ENCODE assay signal across 1 cellular context in the genomic region with DNA sequence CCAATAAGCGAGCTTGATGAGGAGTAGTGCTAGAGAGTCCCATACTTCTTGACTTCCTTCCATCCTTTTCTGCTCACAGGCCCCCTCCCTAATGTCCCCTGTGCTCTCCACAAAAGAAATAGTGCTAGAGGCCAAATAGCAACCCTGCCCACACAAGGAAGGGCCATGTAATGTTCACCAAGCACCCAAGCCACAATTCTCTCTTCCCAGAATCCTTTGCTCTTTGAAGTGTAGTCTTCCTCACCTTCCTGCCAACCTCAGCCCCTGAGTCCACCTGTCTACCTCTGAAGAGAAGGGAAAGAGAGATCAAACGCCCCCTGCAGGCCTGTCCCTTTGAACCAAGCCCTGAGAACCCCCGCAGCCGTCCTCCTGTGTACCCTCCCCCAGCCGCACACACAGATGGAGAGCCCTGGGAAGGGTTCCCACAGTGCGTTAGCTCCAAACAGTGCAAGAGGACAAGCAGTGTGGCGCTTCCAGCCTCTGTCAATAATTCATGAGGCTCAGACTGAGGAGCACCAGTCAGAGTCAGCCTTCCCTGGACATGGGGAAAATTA.
TF ChIP-seq lines count a peak whose summit lies in the region.

No MANE protein-coding gene starts in this region.

TF ChIP-seq in H1, 55 proteins besides CTCF, POLR2A, EP300 and RAD21:
- TF ChIP-seq NRF1 (IDR thresholded peaks at IDR 0.05; ENCODE audit: low read depth, low read length) (no peak), TAF1 (IDR thresholded peaks at IDR 0.05; ENCODE audit: low read depth, low read length) (no peak), GABPA (IDR thresholded peaks at IDR 0.05; ENCODE audit: borderline replicate concordance, insufficient read depth, low read length) (no peak), EGR1 (IDR thresholded peaks at IDR 0.05; ENCODE audit: borderline replicate concordance, low read depth, low read length) (no peak), TAF7 (optimal IDR thresholded peaks at IDR 0.05; ENCODE audit: borderline replicate concordance, low read depth, low read length) (no peak), SUZ12 (IDR thresholded peaks at IDR 0.05; ENCODE audit: low read length) (no peak), POLR2AphosphoS5 (IDR thresholded peaks at IDR 0.05; ENCODE audit: low read depth, low read length) (no peak), FOSL1 (IDR thresholded peaks at IDR 0.05; ENCODE audit: insufficient read depth, low read depth, low read length) (no peak), RFX5 (IDR thresholded peaks at IDR 0.05; ENCODE audit: borderline replicate concordance, low read depth, low read length) (no peak), CEBPB (IDR thresholded peaks at IDR 0.05; ENCODE audit: low read depth, low read length) (no peak), PHF8 (conservative IDR thresholded peaks at IDR 0.05; ENCODE audit: low read depth, low read length) (no peak), SP1 (IDR thresholded peaks at IDR 0.05; ENCODE audit: low read depth, low read length) (no peak), BCL11A (IDR thresholded peaks at IDR 0.05; ENCODE audit: low read depth in 2 of 2, low read length in 2 of 2) (no peak), SRF (IDR thresholded peaks at IDR 0.05; ENCODE audit: low read depth, low read length) (no peak), HDAC2 (IDR thresholded peaks at IDR 0.05; ENCODE audit: borderline replicate concordance in 1 of 2, low read depth in 2 of 2, low read length in 2 of 2) (no peak)
- TF ChIP-seq, protein P1, sequence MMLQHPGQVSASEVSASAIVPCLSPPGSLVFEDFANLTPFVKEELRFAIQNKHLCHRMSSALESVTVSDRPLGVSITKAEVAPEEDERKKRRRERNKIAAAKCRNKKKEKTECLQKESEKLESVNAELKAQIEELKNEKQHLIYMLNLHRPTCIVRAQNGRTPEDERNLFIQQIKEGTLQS (IDR thresholded peaks at IDR 0.05; ENCODE audit: insufficient read depth, low read depth, low read length): no peak
- TF ChIP-seq, protein P2, sequence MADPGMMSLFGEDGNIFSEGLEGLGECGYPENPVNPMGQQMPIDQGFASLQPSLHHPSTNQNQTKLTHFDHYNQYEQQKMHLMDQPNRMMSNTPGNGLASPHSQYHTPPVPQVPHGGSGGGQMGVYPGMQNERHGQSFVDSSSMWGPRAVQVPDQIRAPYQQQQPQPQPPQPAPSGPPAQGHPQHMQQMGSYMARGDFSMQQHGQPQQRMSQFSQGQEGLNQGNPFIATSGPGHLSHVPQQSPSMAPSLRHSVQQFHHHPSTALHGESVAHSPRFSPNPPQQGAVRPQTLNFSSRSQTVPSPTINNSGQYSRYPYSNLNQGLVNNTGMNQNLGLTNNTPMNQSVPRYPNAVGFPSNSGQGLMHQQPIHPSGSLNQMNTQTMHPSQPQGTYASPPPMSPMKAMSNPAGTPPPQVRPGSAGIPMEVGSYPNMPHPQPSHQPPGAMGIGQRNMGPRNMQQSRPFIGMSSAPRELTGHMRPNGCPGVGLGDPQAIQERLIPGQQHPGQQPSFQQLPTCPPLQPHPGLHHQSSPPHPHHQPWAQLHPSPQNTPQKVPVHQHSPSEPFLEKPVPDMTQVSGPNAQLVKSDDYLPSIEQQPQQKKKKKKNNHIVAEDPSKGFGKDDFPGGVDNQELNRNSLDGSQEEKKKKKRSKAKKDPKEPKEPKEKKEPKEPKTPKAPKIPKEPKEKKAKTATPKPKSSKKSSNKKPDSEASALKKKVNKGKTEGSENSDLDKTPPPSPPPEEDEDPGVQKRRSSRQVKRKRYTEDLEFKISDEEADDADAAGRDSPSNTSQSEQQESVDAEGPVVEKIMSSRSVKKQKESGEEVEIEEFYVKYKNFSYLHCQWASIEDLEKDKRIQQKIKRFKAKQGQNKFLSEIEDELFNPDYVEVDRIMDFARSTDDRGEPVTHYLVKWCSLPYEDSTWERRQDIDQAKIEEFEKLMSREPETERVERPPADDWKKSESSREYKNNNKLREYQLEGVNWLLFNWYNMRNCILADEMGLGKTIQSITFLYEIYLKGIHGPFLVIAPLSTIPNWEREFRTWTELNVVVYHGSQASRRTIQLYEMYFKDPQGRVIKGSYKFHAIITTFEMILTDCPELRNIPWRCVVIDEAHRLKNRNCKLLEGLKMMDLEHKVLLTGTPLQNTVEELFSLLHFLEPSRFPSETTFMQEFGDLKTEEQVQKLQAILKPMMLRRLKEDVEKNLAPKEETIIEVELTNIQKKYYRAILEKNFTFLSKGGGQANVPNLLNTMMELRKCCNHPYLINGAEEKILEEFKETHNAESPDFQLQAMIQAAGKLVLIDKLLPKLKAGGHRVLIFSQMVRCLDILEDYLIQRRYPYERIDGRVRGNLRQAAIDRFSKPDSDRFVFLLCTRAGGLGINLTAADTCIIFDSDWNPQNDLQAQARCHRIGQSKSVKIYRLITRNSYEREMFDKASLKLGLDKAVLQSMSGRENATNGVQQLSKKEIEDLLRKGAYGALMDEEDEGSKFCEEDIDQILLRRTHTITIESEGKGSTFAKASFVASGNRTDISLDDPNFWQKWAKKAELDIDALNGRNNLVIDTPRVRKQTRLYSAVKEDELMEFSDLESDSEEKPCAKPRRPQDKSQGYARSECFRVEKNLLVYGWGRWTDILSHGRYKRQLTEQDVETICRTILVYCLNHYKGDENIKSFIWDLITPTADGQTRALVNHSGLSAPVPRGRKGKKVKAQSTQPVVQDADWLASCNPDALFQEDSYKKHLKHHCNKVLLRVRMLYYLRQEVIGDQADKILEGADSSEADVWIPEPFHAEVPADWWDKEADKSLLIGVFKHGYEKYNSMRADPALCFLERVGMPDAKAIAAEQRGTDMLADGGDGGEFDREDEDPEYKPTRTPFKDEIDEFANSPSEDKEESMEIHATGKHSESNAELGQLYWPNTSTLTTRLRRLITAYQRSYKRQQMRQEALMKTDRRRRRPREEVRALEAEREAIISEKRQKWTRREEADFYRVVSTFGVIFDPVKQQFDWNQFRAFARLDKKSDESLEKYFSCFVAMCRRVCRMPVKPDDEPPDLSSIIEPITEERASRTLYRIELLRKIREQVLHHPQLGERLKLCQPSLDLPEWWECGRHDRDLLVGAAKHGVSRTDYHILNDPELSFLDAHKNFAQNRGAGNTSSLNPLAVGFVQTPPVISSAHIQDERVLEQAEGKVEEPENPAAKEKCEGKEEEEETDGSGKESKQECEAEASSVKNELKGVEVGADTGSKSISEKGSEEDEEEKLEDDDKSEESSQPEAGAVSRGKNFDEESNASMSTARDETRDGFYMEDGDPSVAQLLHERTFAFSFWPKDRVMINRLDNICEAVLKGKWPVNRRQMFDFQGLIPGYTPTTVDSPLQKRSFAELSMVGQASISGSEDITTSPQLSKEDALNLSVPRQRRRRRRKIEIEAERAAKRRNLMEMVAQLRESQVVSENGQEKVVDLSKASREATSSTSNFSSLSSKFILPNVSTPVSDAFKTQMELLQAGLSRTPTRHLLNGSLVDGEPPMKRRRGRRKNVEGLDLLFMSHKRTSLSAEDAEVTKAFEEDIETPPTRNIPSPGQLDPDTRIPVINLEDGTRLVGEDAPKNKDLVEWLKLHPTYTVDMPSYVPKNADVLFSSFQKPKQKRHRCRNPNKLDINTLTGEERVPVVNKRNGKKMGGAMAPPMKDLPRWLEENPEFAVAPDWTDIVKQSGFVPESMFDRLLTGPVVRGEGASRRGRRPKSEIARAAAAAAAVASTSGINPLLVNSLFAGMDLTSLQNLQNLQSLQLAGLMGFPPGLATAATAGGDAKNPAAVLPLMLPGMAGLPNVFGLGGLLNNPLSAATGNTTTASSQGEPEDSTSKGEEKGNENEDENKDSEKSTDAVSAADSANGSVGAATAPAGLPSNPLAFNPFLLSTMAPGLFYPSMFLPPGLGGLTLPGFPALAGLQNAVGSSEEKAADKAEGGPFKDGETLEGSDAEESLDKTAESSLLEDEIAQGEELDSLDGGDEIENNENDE (IDR thresholded peaks at IDR 0.05; ENCODE audit: insufficient replicate concordance, low read length): no peak
- TF ChIP-seq, protein P3, sequence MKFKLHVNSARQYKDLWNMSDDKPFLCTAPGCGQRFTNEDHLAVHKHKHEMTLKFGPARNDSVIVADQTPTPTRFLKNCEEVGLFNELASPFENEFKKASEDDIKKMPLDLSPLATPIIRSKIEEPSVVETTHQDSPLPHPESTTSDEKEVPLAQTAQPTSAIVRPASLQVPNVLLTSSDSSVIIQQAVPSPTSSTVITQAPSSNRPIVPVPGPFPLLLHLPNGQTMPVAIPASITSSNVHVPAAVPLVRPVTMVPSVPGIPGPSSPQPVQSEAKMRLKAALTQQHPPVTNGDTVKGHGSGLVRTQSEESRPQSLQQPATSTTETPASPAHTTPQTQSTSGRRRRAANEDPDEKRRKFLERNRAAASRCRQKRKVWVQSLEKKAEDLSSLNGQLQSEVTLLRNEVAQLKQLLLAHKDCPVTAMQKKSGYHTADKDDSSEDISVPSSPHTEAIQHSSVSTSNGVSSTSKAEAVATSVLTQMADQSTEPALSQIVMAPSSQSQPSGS (IDR thresholded peaks at IDR 0.05; ENCODE audit: low read length): no peak
